Comparison of ENCODE assay signal across 2 cellular contexts in genomic region chr3:8279476-8279875, GRCh38.
TF ChIP-seq lines count a peak whose summit lies in the region.

No MANE protein-coding gene starts in this region.

TF ChIP-seq in HCT116, 20 proteins besides CTCF, POLR2A, EP300 and RAD21 (continued from another document):
- TF ChIP-seq REST (IDR thresholded peaks at IDR 0.05; ENCODE audit: low read depth) (no peak), YY1 (IDR thresholded peaks at IDR 0.05; ENCODE audit: extremely low read depth, insufficient replicate concordance, low read depth, low read length) (no peak), ELF1 (IDR thresholded peaks at IDR 0.05; ENCODE audit: borderline replicate concordance, low read depth) (no peak), EZH2phosphoT487 (IDR thresholded peaks at IDR 0.05; ENCODE audit: borderline replicate concordance) (no peak), EGR1 (IDR thresholded peaks at IDR 0.05; ENCODE audit: low read depth) (no peak), SRF (IDR thresholded peaks at IDR 0.05; ENCODE audit: low read depth) (no peak), JUND (IDR thresholded peaks at IDR 0.05) (no peak), SIN3A (IDR thresholded peaks at IDR 0.05; ENCODE audit: low read depth) (no peak), TCF7L2 (IDR thresholded peaks at IDR 0.05; ENCODE audit: borderline replicate concordance, extremely low read depth, insufficient read depth, insufficient read length) (no peak)

TF ChIP-seq in H1, 55 proteins besides CTCF, POLR2A, EP300 and RAD21 (continued from another document):
- TF ChIP-seq CHD7 (IDR thresholded peaks at IDR 0.05; ENCODE audit: insufficient replicate concordance, low read length) = no peak
- TF ChIP-seq RFX5 (IDR thresholded peaks at IDR 0.05; ENCODE audit: borderline replicate concordance, low read depth, low read length) = no peak
- no peak for TF ChIP-seq ATF3 (IDR thresholded peaks at IDR 0.05; ENCODE audit: insufficient read depth, low read depth, low read length)
- no peak for TF ChIP-seq SIN3A (conservative IDR thresholded peaks at IDR 0.05 in 1 of 2, IDR thresholded peaks at IDR 0.05 in 1 of 2; ENCODE audit: low read depth in 1 of 2, low read length in 2 of 2)
- no peak for TF ChIP-seq POLR2AphosphoS5 (IDR thresholded peaks at IDR 0.05; ENCODE audit: low read depth, low read length)
- no peak for TF ChIP-seq SIX5 (IDR thresholded peaks at IDR 0.05; ENCODE audit: low read depth, low read length)
- TF ChIP-seq MAX (IDR thresholded peaks at IDR 0.05) = no peak
- TF ChIP-seq NRF1 (IDR thresholded peaks at IDR 0.05; ENCODE audit: low read depth, low read length) = no peak
- TF ChIP-seq TAF7 (optimal IDR thresholded peaks at IDR 0.05; ENCODE audit: borderline replicate concordance, low read depth, low read length) = no peak
- no peak for TF ChIP-seq EZH2 (IDR thresholded peaks at IDR 0.05; ENCODE audit: low read depth, low read length, severe bottlenecking)
- no peak for TF ChIP-seq SUZ12 (IDR thresholded peaks at IDR 0.05; ENCODE audit: low read length)
